ENCODE assay signal across 32 cellular contexts in genomic region chr3:55588120-55588765, GRCh38.
DNase-seq lines count a peak whose midpoint lies in the region; ATAC-seq, FAIRE-seq and TF ChIP-seq lines count a peak whose summit lies in the region.
"Had no signal": no experiment of that assay in that cellular context is flagged by ENCODE, and none has a peak within 500 bp of the region (broad histone marks: within the 10 kb centered on the region; RNA-seq: fewer than 3 reads in every experiment).

No MANE protein-coding gene starts in this region.

- peaks cover 16% of the 10 kb centered on the region for H3K4me1 ChIP-seq in neural progenitor cell
- H3K4me1 ChIP-seq: BE2C, HAP-1, tibial nerve had no signal

- peak; percentile 29 for DNase-seq in GM12892 (ENCODE audit: insufficient read length)
- DNase-seq in kidney tubule cell (ENCODE audit: low spot score): peak; percentile 8
- no peak for DNase-seq in activated CD8-positive, alpha-beta memory T cell treated with anti-CD3 and anti-CD28 coated beads, Interleukin-2, amount 50 U/mL, for 4 hours
- DNase-seq in DMS 273 treated with DMSO at 0.1 percent for 48 hours (lab: John Stamatoyannopoulos, UW): no peak
- no peak for DNase-seq in neural progenitor cell (ENCODE audit: low spot score)
- DNase-seq: activated CD4-positive, alpha-beta T cell treated with anti-CD3 and anti-CD28 coated beads for 48 hours; activated naive CD4-positive, alpha-beta T cell treated with Interleukin-2 at 50 U/mL for 16 hours; activated T-cell treated with anti-CD3 and anti-CD28 coated beads, Interleukin-2, amount 50 U/mL, for 48 hours; amniotic stem cell; BE2C; CD8-positive, alpha-beta memory T cell; DMS53; effector CD8-positive, alpha-beta T cell; glutamatergic neuron; Kasumi-1; MV-4-11; naive B cell; NCI-H1436 treated with DMSO at 0.1 percent for 48 hours; NCI-H446; occipital lobe; OCI-M1; SK-N-SH; small intestine had no signal

- H3K27ac ChIP-seq in neural progenitor cell: no peak overlapping the region
- H3K27ac ChIP-seq: breast epithelium, HL-60, tibial nerve had no signal

- H3K4me3 ChIP-seq in neural progenitor cell: no peak overlapping the region
- H3K4me3 ChIP-seq: breast epithelium, HAP-1, tibial nerve had no signal

- H3K4me3 Mint-ChIP-seq in neural progenitor cell: no peak overlapping the region
- H3K4me3 Mint-ChIP-seq: CD8-positive, alpha-beta memory T cell; mesothelial cell of epicardium; naive B cell had no signal

- no peaks in the 10 kb centered on the region for H4K20me1 ChIP-seq in neural progenitor cell (ENCODE audit: low read depth)

- no peak for TF ChIP-seq CTCF in neural progenitor cell (IDR thresholded peaks at IDR 0.05)

- no peaks in the 10 kb centered on the region for H3K36me3 ChIP-seq in neural progenitor cell
- H3K36me3 ChIP-seq: BE2C, breast epithelium, HAP-1, tibial nerve had no signal

- no peaks in the 10 kb centered on the region for H3K27me3 ChIP-seq in neural progenitor cell
- H3K27me3 ChIP-seq: BE2C, breast epithelium, tibial nerve had no signal

- ATAC-seq in GM21619 (IDR thresholded peaks at IDR 0.05; ENCODE audit: unreplicated experiment): peak; percentile 61
- ATAC-seq in HG03439 (IDR thresholded peaks at IDR 0.05; ENCODE audit: unreplicated experiment): peak; percentile 54
- ATAC-seq in GM21576 (IDR thresholded peaks at IDR 0.05; ENCODE audit: unreplicated experiment): no peak

- TF ChIP-seq POLR2A in GM12892 (IDR thresholded peaks at IDR 0.05; ENCODE audit: low read depth, low read length): no peak

- H3K9me3 ChIP-seq in neural progenitor cell (ENCODE audit: low read depth): no peaks in the 10 kb centered on the region
- H3K9me3 ChIP-seq: BE2C, breast epithelium, HAP-1, SK-N-SH, tibial nerve had no signal

- no peaks in the 10 kb centered on the region for H3F3A ChIP-seq in neural progenitor cell (ENCODE audit: low read depth)

- H3K9ac ChIP-seq in neural progenitor cell: no peak overlapping the region
- H3K9ac ChIP-seq: SK-N-SH had no signal

- peaks cover 1% of the 10 kb centered on the region for H3K36me3 Mint-ChIP-seq in neural progenitor cell
- H3K36me3 Mint-ChIP-seq: CD8-positive, alpha-beta memory T cell; mesothelial cell of epicardium; naive B cell had no signal

- peaks cover 2% of the 10 kb centered on the region for H3K9me3 Mint-ChIP-seq in neural progenitor cell
- H3K9me3 Mint-ChIP-seq: mesothelial cell of epicardium had no signal

- no peak overlapping the region for H3K27ac Mint-ChIP-seq in neural progenitor cell
- H3K27ac Mint-ChIP-seq: CD8-positive, alpha-beta memory T cell; mesothelial cell of epicardium; naive B cell had no signal

- no peak for FAIRE-seq in GM12892 (lab: Jason Lieb, UNC)
- FAIRE-seq: keratinocyte, small intestine had no signal

- no peaks in the 10 kb centered on the region for H3K79me2 ChIP-seq in neural progenitor cell (ENCODE audit: low read depth)

- no peak overlapping the region for H2AFZ ChIP-seq in neural progenitor cell (replicated peaks)

- H3K27me3 Mint-ChIP-seq in neural progenitor cell (ENCODE audit: insufficient read depth, low read depth): peaks cover 5% of the 10 kb centered on the region
- H3K27me3 Mint-ChIP-seq: CD8-positive, alpha-beta memory T cell; naive B cell had no signal

- no peak overlapping the region for H3K4me2 ChIP-seq in neural progenitor cell
- H3K4me2 ChIP-seq: SK-N-SH had no signal

- H3K4me1 Mint-ChIP-seq in neural progenitor cell: peaks cover 40% of the 10 kb centered on the region
- H3K4me1 Mint-ChIP-seq: CD8-positive, alpha-beta memory T cell; naive B cell had no signal

Comparison
In these comparisons a context has a peak if more than half of its experiments do, and no peak if none do; other contexts are left out.
1. DNase-seq: peak in GM12892 (single experiment) and kidney tubule cell (single experiment); none in activated CD8-positive, alpha-beta memory T cell treated with anti-CD3 and anti-CD28 coated beads, Interleukin-2, amount 50 U/mL, for 4 hours (single experiment), DMS 273 treated with DMSO at 0.1 percent for 48 hours (single experiment) and neural progenitor cell (single experiment).